ENCODE assay signal across 1 cellular context in genomic region chr19:10625003-10625761, GRCh38.
TF ChIP-seq lines count a peak whose summit lies in the region.

SLC44A2 (plus strand) TSS chr19:10625553; CDS start chr19:10625634, 81 bp downstream.

TF ChIP-seq in HEK293, 187 proteins besides CTCF, POLR2A, EP300 and RAD21 (continued from another document and continues in another):
- TF ChIP-seq, protein P1, sequence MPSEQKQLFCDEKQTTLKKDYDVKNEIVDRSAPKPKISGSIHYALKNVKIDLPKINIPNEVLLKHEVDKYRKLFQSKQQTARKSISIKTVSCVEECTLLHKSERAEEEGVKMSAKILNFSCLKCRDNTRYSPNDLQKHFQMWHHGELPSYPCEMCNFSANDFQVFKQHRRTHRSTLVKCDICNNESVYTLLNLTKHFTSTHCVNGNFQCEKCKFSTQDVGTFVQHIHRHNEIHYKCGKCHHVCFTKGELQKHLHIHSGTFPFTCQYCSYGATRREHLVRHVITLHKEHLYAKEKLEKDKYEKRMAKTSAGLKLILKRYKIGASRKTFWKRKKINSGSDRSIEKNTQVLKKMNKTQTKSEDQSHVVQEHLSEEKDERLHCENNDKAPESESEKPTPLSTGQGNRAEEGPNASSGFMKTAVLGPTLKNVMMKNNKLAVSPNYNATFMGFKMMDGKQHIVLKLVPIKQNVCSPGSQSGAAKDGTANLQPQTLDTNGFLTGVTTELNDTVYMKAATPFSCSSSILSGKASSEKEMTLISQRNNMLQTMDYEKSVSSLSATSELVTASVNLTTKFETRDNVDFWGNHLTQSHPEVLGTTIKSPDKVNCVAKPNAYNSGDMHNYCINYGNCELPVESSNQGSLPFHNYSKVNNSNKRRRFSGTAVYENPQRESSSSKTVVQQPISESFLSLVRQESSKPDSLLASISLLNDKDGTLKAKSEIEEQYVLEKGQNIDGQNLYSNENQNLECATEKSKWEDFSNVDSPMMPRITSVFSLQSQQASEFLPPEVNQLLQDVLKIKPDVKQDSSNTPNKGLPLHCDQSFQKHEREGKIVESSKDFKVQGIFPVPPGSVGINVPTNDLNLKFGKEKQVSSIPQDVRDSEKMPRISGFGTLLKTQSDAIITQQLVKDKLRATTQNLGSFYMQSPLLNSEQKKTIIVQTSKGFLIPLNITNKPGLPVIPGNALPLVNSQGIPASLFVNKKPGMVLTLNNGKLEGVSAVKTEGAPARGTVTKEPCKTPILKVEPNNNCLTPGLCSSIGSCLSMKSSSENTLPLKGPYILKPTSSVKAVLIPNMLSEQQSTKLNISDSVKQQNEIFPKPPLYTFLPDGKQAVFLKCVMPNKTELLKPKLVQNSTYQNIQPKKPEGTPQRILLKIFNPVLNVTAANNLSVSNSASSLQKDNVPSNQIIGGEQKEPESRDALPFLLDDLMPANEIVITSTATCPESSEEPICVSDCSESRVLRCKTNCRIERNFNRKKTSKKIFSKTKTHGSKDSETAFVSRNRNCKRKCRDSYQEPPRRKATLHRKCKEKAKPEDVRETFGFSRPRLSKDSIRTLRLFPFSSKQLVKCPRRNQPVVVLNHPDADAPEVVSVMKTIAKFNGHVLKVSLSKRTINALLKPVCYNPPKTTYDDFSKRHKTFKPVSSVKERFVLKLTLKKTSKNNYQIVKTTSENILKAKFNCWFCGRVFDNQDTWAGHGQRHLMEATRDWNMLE (tag by site-specific recombination; conservative IDR thresholded peaks at IDR 0.05; ENCODE audit: low read depth): no peak
- no peak for TF ChIP-seq ZNF221 (tag by site-specific recombination; IDR thresholded peaks at IDR 0.05; ENCODE audit: borderline replicate concordance)
- no peak for TF ChIP-seq ZNF148 (tag by site-specific recombination; IDR thresholded peaks at IDR 0.05; ENCODE audit: borderline replicate concordance)
- no peak for TF ChIP-seq ZNF426 (tag by site-specific recombination; IDR thresholded peaks at IDR 0.05)
- TF ChIP-seq ZNF223 (tag by site-specific recombination; IDR thresholded peaks at IDR 0.05): no peak
- TF ChIP-seq, protein P2, sequence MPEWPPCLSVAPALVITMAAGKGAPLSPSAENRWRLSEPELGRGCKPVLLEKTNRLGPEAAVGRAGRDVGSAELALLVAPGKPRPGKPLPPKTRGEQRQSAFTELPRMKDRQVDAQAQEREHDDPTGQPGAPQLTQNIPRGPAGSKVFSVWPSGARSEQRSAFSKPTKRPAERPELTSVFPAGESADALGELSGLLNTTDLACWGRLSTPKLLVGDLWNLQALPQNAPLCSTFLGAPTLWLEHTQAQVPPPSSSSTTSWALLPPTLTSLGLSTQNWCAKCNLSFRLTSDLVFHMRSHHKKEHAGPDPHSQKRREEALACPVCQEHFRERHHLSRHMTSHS (tag by site-specific recombination; IDR thresholded peaks at IDR 0.05): no peak
- TF ChIP-seq, protein P3, sequence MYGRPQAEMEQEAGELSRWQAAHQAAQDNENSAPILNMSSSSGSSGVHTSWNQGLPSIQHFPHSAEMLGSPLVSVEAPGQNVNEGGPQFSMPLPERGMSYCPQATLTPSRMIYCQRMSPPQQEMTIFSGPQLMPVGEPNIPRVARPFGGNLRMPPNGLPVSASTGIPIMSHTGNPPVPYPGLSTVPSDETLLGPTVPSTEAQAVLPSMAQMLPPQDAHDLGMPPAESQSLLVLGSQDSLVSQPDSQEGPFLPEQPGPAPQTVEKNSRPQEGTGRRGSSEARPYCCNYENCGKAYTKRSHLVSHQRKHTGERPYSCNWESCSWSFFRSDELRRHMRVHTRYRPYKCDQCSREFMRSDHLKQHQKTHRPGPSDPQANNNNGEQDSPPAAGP (tag by site-specific recombination; IDR thresholded peaks at IDR 0.05): no peak; the same call in none of the 2 replicates
- 0 out of 2 replicates have a peak, but pooled peaks have one; percentile 22 for TF ChIP-seq ZNF785 (tag by site-specific recombination; IDR thresholded peaks at IDR 0.05)
- TF ChIP-seq TRIM28 (IDR thresholded peaks at IDR 0.05; ENCODE audit: borderline replicate concordance, low read length): no peak
- 0 out of 2 replicates have a peak, but pooled peaks have one; percentile 10 for TF ChIP-seq ZNF341 (tag by site-specific recombination; IDR thresholded peaks at IDR 0.05; ENCODE audit: low read depth)
- TF ChIP-seq, protein P4, sequence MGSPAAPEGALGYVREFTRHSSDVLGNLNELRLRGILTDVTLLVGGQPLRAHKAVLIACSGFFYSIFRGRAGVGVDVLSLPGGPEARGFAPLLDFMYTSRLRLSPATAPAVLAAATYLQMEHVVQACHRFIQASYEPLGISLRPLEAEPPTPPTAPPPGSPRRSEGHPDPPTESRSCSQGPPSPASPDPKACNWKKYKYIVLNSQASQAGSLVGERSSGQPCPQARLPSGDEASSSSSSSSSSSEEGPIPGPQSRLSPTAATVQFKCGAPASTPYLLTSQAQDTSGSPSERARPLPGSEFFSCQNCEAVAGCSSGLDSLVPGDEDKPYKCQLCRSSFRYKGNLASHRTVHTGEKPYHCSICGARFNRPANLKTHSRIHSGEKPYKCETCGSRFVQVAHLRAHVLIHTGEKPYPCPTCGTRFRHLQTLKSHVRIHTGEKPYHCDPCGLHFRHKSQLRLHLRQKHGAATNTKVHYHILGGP (tag by site-specific recombination; IDR thresholded peaks at IDR 0.05): no peak
- TF ChIP-seq ZNF510 (tag by site-specific recombination; IDR thresholded peaks at IDR 0.05; ENCODE audit: insufficient replicate concordance): no peak
- TF ChIP-seq ZNF560 (tag by site-specific recombination; IDR thresholded peaks at IDR 0.05; ENCODE audit: borderline replicate concordance): no peak
- no peak for TF ChIP-seq ZNF266 (tag by site-specific recombination; IDR thresholded peaks at IDR 0.05; ENCODE audit: low read depth)
- TF ChIP-seq YY1 (tag by site-specific recombination; IDR thresholded peaks at IDR 0.05): no peak
- TF ChIP-seq OVOL3 (tag by site-specific recombination; IDR thresholded peaks at IDR 0.05): no peak
- no peak for TF ChIP-seq ZNF544 (tag by site-specific recombination; IDR thresholded peaks at IDR 0.05)
- TF ChIP-seq ZNF416 (tag by site-specific recombination; IDR thresholded peaks at IDR 0.05): no peak
- no peak for TF ChIP-seq ZNF138 (tag by site-specific recombination; IDR thresholded peaks at IDR 0.05; ENCODE audit: borderline replicate concordance)
- peak; percentile 49 for TF ChIP-seq ZSCAN30 (tag by site-specific recombination; IDR thresholded peaks at IDR 0.05)
- 0 out of 2 replicates have a peak, but pooled peaks have one; percentile 34 for TF ChIP-seq ZFP37 (tag by site-specific recombination; IDR thresholded peaks at IDR 0.05)
- TF ChIP-seq ZNF280C (tag by site-specific recombination; IDR thresholded peaks at IDR 0.05): no peak
- no peak for TF ChIP-seq ZNF654 (tag by site-specific recombination; IDR thresholded peaks at IDR 0.05; ENCODE audit: low read depth)
- no peak for TF ChIP-seq ZNF529 (tag by site-specific recombination; IDR thresholded peaks at IDR 0.05; ENCODE audit: insufficient replicate concordance)
- TF ChIP-seq ZNF776 (tag by site-specific recombination; IDR thresholded peaks at IDR 0.05; ENCODE audit: borderline replicate concordance): no peak
- no peak for TF ChIP-seq ELK4 (IDR thresholded peaks at IDR 0.05; ENCODE audit: borderline replicate concordance, low read depth, low read length)
- TF ChIP-seq ZNF707 (tag by site-specific recombination; IDR thresholded peaks at IDR 0.05): no peak
- TF ChIP-seq KLF9 (tag by site-specific recombination; IDR thresholded peaks at IDR 0.05; ENCODE audit: low read depth): peak; percentile 55
- TF ChIP-seq ZNF248 (tag by site-specific recombination; IDR thresholded peaks at IDR 0.05): no peak
- no peak for TF ChIP-seq ZSCAN16 (tag by site-specific recombination; IDR thresholded peaks at IDR 0.05)
- TF ChIP-seq IKZF3 (tag by site-specific recombination; IDR thresholded peaks at IDR 0.05): no peak
- TF ChIP-seq PBX3 (CRISPR knock-in tag; IDR thresholded peaks at IDR 0.05): no peak; the same call in 1 of the 2 replicates
- peak; percentile 89 for TF ChIP-seq SCRT2 (tag by site-specific recombination; IDR thresholded peaks at IDR 0.05)
- TF ChIP-seq ZBTB6 (tag by site-specific recombination; IDR thresholded peaks at IDR 0.05): no peak
- TF ChIP-seq ZNF791 (tag by site-specific recombination; IDR thresholded peaks at IDR 0.05): no peak
- peak; percentile 58 for TF ChIP-seq ZFHX2 (tag by site-specific recombination; conservative IDR thresholded peaks at IDR 0.05)
- no peak for TF ChIP-seq ZNF521 (tag by site-specific recombination; IDR thresholded peaks at IDR 0.05)
- no peak for TF ChIP-seq ZNF404 (tag by site-specific recombination; IDR thresholded peaks at IDR 0.05)
- TF ChIP-seq ZNF132 (tag by site-specific recombination; IDR thresholded peaks at IDR 0.05; ENCODE audit: borderline replicate concordance): no peak
- no peak for TF ChIP-seq BCL11A (tag by site-specific recombination; IDR thresholded peaks at IDR 0.05; ENCODE audit: low read depth)
- TF ChIP-seq ZNF473 (tag by site-specific recombination; IDR thresholded peaks at IDR 0.05): no peak
- no peak for TF ChIP-seq ZNF624 (tag by site-specific recombination; IDR thresholded peaks at IDR 0.05)
- TF ChIP-seq ZNF548 (tag by site-specific recombination; IDR thresholded peaks at IDR 0.05): no peak
- TF ChIP-seq MEIS1 (CRISPR knock-in tag; IDR thresholded peaks at IDR 0.05; ENCODE audit: borderline replicate concordance): no peak
- TF ChIP-seq ZNF433 (tag by site-specific recombination; IDR thresholded peaks at IDR 0.05; ENCODE audit: low read depth): no peak
- TF ChIP-seq GLI4 (tag by site-specific recombination; IDR thresholded peaks at IDR 0.05): no peak
- peak; percentile 52; the same call in 1 of the 2 replicates for TF ChIP-seq GLIS2 (tag by site-specific recombination; IDR thresholded peaks at IDR 0.05)
- no peak for TF ChIP-seq ZNF16 (tag by site-specific recombination; IDR thresholded peaks at IDR 0.05; ENCODE audit: low read depth)
- 0 out of 2 replicates have a peak, but pooled peaks have one; percentile 27 for TF ChIP-seq ZNF2 (tag by site-specific recombination; IDR thresholded peaks at IDR 0.05)
